ENCODE assay signal across 19 cellular contexts in the genomic region with DNA sequence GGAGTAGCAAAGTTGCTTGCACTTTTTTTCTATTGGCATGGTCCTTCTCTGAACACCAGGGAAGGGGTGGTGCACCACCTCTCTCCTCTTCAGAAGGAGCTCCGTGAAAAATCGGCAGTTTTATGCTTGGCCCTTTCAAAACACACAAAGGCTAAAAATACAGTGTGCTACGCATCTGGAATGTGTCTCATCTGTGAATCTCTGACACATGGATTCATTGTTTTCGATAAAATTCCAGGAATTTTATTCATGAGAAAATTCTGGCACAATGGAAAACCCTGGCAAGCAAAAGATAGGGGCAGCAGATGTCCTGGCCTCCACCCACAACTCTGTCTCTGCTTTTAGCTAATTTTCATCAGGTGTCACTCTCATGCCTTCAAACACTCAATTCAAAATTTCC. TPM values are rescaled to one million over a fixed set of nuclear protein-coding genes. Genes with fewer than 3 reads are reported as not detected.
"Had no signal": no experiment of that assay in that cellular context is flagged by ENCODE, and none has a peak within 500 bp of the region (broad histone marks: within the 10 kb centered on the region; RNA-seq: fewer than 3 reads in every experiment).

No MANE protein-coding gene starts in this region.

- H3K27me3 Mint-ChIP-seq: memory B cell had no signal

- H3K4me1 Mint-ChIP-seq: activated CD4-positive, alpha-beta T cell treated with anti-CD3 and anti-CD28 coated beads, Interleukin-2, amount 10 ng/mL, durations not matched to agents 7 days and 5 days; activated naive CD8-positive, alpha-beta T cell treated with anti-CD3 and anti-CD28 coated beads, Interleukin-2, amount 10 ng/mL, durations not matched to agents 7 days and 5 days; memory B cell; nephron had no signal

- ATAC-seq: esophagus mucosa; left lung; right cardiac atrium; stimulated activated naive CD8-positive, alpha-beta T cell treated with anti-CD3 and anti-CD28 coated beads, Interleukin-15, Interleukin-2, amounts not matched to agents 100 U/mL and 50 U/mL, for 24 hours had no signal

- H3K36me3 ChIP-seq: cardiac muscle cell, left lung, prostate gland had no signal

- H3K4me3 ChIP-seq: cardiac muscle cell, left lung, prostate gland had no signal

- H3K36me3 Mint-ChIP-seq: activated naive CD8-positive, alpha-beta T cell treated with anti-CD3 and anti-CD28 coated beads, Interleukin-2, amount 10 ng/mL, durations not matched to agents 7 days and 5 days; memory B cell had no signal

- H3K27ac ChIP-seq: cardiac muscle cell, left lung, prostate gland had no signal

- H3K9me3 Mint-ChIP-seq: activated CD4-positive, alpha-beta T cell treated with anti-CD3 and anti-CD28 coated beads, Interleukin-2, amount 10 ng/mL, durations not matched to agents 7 days and 5 days; activated naive CD8-positive, alpha-beta T cell treated with anti-CD3 and anti-CD28 coated beads, Interleukin-2, amount 10 ng/mL, durations not matched to agents 7 days and 5 days; activated T-helper 1 cell treated with anti-CD3 and anti-CD28 coated beads, Interleukin-12 subunit alpha, Interleukin-12 subunit beta, Interleukin-2, Interleukin-4 antibody, amounts not matched to agents 30 ng/mL and 10 ng/mL and 1 ng/mL, durations not matched to agents 14 hours and 24 hours and 36 hours; nephron had no signal

- H3K9me3 ChIP-seq: left lung, prostate gland had no signal

- DNase-seq: activated CD4-positive, alpha-beta T cell treated with anti-CD3 and anti-CD28 coated beads, Interleukin-2, amount 10 ng/mL, durations not matched to agents 7 days and 5 days; activated CD8-positive, alpha-beta memory T cell treated with anti-CD3 and anti-CD28 coated beads for 24 hours; activated naive CD8-positive, alpha-beta T cell treated with anti-CD3 and anti-CD28 coated beads, Interleukin-2, amount 10 ng/mL, durations not matched to agents 7 days and 5 days; anterior cingulate cortex; foreskin fibroblast; hippocampal formation; kidney; left lung; occipital lobe; right cardiac atrium; small intestine; stimulated activated naive CD8-positive, alpha-beta T cell treated with anti-CD3 and anti-CD28 coated beads, Interleukin-15, Interleukin-2, amounts not matched to agents 100 U/mL and 50 U/mL, for 24 hours; T-helper 2 cell had no signal

- H3K27ac Mint-ChIP-seq: activated CD4-positive, alpha-beta T cell treated with anti-CD3 and anti-CD28 coated beads, Interleukin-2, amount 10 ng/mL, durations not matched to agents 7 days and 5 days; activated naive CD8-positive, alpha-beta T cell treated with anti-CD3 and anti-CD28 coated beads, Interleukin-2, amount 10 ng/mL, durations not matched to agents 7 days and 5 days; activated T-helper 1 cell treated with anti-CD3 and anti-CD28 coated beads, Interleukin-12 subunit alpha, Interleukin-12 subunit beta, Interleukin-2, Interleukin-4 antibody, amounts not matched to agents 30 ng/mL and 10 ng/mL and 1 ng/mL, durations not matched to agents 14 hours and 24 hours and 36 hours; memory B cell had no signal

- H3K4me1 ChIP-seq: prostate gland had no signal

- H3K4me3 Mint-ChIP-seq: activated CD4-positive, alpha-beta T cell treated with anti-CD3 and anti-CD28 coated beads, Interleukin-2, amount 10 ng/mL, durations not matched to agents 7 days and 5 days; activated naive CD8-positive, alpha-beta T cell treated with anti-CD3 and anti-CD28 coated beads, Interleukin-2, amount 10 ng/mL, durations not matched to agents 7 days and 5 days; activated T-helper 1 cell treated with anti-CD3 and anti-CD28 coated beads, Interleukin-12 subunit alpha, Interleukin-12 subunit beta, Interleukin-2, Interleukin-4 antibody, amounts not matched to agents 30 ng/mL and 10 ng/mL and 1 ng/mL, durations not matched to agents 14 hours and 24 hours and 36 hours; memory B cell; nephron had no signal

- H3K27me3 ChIP-seq: cardiac muscle cell, left lung had no signal

RNA-seq across cellular contexts. Expression of a gene that starts 42.9 kb away (rescaled TPM):
- total RNA-seq: activated CD4-positive, alpha-beta T cell treated with anti-CD3 and anti-CD28 coated beads, Interleukin-2, amount 10 ng/mL, durations not matched to agents 7 days and 5 days; activated naive CD8-positive, alpha-beta T cell treated with anti-CD3 and anti-CD28 coated beads, Interleukin-2, amount 10 ng/mL, durations not matched to agents 7 days and 5 days; activated T-helper 1 cell treated with anti-CD3 and anti-CD28 coated beads, Interleukin-12 subunit alpha, Interleukin-12 subunit beta, Interleukin-2, Interleukin-4 antibody, amounts not matched to agents 30 ng/mL and 10 ng/mL and 1 ng/mL, durations not matched to agents 14 hours and 24 hours and 36 hours had no signal
- polyA plus RNA-seq: cardiac muscle cell had no signal
